In genomic region chr17:78013683-78014467, GRCh38 we compare ENCODE assay signal across 8 cellular contexts. TPM values are rescaled to one million over a fixed set of nuclear protein-coding genes. Genes with fewer than 3 reads are reported as not detected.
DNase-seq lines count a peak whose midpoint lies in the region; ATAC-seq and TF ChIP-seq lines count a peak whose summit lies in the region.
"Had no signal": no experiment of that assay in that cellular context is flagged by ENCODE, and none has a peak within 500 bp of the region (broad histone marks: within the 10 kb centered on the region; RNA-seq: fewer than 3 reads in every experiment).

No MANE protein-coding gene starts in this region.

- no peaks in the 10 kb centered on the region for H3K27me3 Mint-ChIP-seq in immature natural killer cell (ENCODE audit: low read depth in 3 of 3)

- DNase-seq in GM10266 (ENCODE audit: extremely low spot score), result peak; percentile 16
- peak; percentile 36 for DNase-seq in NCI-H1092 (lab: John Stamatoyannopoulos, UW)
- peak; percentile 49 for DNase-seq in SKM-1 treated with dmso at 0.1 percent for 144 hours (lab: John Stamatoyannopoulos, UW; ENCODE audit: unreplicated experiment)
- peak; percentile 52 to 69 (median 59) for DNase-seq in body of pancreas
- peak; percentile 43 to 58 (median 50) for DNase-seq in immature natural killer cell
- peak; percentile 12 for DNase-seq in stimulated activated CD4-positive, alpha-beta T cell treated with anti-CD3 and anti-CD28 coated beads, Interleukin-1b, Interleukin-23, amount 100 ng/mL, for 1 hour (ENCODE audit: low read depth in 2 of 2)

- no peaks in the 10 kb centered on the region for H3K27me3 ChIP-seq in body of pancreas

- no peaks in the 10 kb centered on the region for H3K36me3 ChIP-seq in body of pancreas (replicated peaks in 1 of 2; ENCODE audit: insufficient read depth in 1 of 2, low read depth in 2 of 2)

- H3K36me3 Mint-ChIP-seq in immature natural killer cell, result peaks cover 3 to 14% (median 4%) of the 10 kb centered on the region in 3 donors

- WGBS in body of pancreas, 2 donors, result 41 to 45% methylated on average over 4 of the region's 4 CpGs

- no peaks in the 10 kb centered on the region for H3K9me3 Mint-ChIP-seq in immature natural killer cell

- ATAC-seq in body of pancreas, result peak; percentile 68
- ATAC-seq in GM19467 (IDR thresholded peaks at IDR 0.05; ENCODE audit: unreplicated experiment), result no peak

- H3K27ac ChIP-seq in body of pancreas, result no peak overlapping the region
- H3K27ac ChIP-seq: epithelial cell of prostate had no signal

- TF ChIP-seq POLR2A in body of pancreas (IDR thresholded peaks at IDR 0.05), result no peak

- no peak overlapping the region for H3K4me3 ChIP-seq in body of pancreas

- H3K9me3 ChIP-seq in body of pancreas, result no peaks in the 10 kb centered on the region

- H3K4me1 ChIP-seq in body of pancreas, result no peaks in the 10 kb centered on the region

- intact Hi-C loops in body of pancreas (cut with DNase I), result loop anchor here (10.0 kb wide), 1 partner anchor 469 kb away; no protein-coding TSS in a partner anchor

- peak; percentile 56 for TF ChIP-seq CTCF in GM10266 (IDR thresholded peaks at IDR 0.05; ENCODE audit: control insufficient read depth, insufficient read depth, low read depth, missing control alignments)
- TF ChIP-seq CTCF in body of pancreas (IDR thresholded peaks at IDR 0.05), result peak; percentile 40 to 76 (median 65)

- H3K4me1 Mint-ChIP-seq in immature natural killer cell, result peaks cover 21 to 35% of the 10 kb centered on the region in 2 donors

- H3K27ac Mint-ChIP-seq in immature natural killer cell, result peak overlapping the region in 2 of 6 donors; percentile 34 to 58

- H3K4me3 Mint-ChIP-seq in immature natural killer cell, result no peak overlapping the region

RNA-seq across cellular contexts. Expression of gene TNRC6C, which starts 55.4 kb away (rescaled TPM):
- total RNA-seq in body of pancreas, result 10 to 100 TPM in 1 of 2 donors, 1 to 10 TPM in 1; 4.9 to 13.5 TPM
- 1 to 10 TPM in 2 of 3 donors, under 1 TPM in 1; 0.71 to 5.5 (median 4.8) TPM for polyA plus RNA-seq in immature natural killer cell
